ENCODE assay signal across 7 cellular contexts in genomic region chr7:38263236-38263635, GRCh38.
DNase-seq lines count a peak whose midpoint lies in the region; ATAC-seq and TF ChIP-seq lines count a peak whose summit lies in the region.
"Not testable (repeated sequence)": the region's sequence is repeated elsewhere in the genome, so short reads cannot be mapped to it uniquely, and the experiment has no call there.

No MANE protein-coding gene starts in this region.

- POLR2A ChIA-PET in activated CD8-positive, alpha-beta T cell treated with anti-CD3 and anti-CD28 coated beads for 36 hours (lab: Charles Lee): not testable (repeated sequence)
- POLR2A ChIA-PET in activated naive CD8-positive, alpha-beta T cell treated with anti-CD3 and anti-CD28 coated beads, Interleukin-2, amount 10 ng/mL, durations not matched to agents 7 days and 5 days (lab: Charles Lee): interaction anchor here (0.5 kb wide), 1 partner anchor 20 kb away, joined by 3 read pairs; no protein-coding TSS in a partner anchor

- not testable (repeated sequence) for H3K4me3 ChIP-seq in HL-60 (replicated peaks; ENCODE audit: insufficient read depth, low read length)

- not testable (repeated sequence) for H3K27me3 Mint-ChIP-seq in activated CD8-positive, alpha-beta T cell treated with anti-CD3 and anti-CD28 coated beads for 36 hours; activated naive CD8-positive, alpha-beta T cell treated with anti-CD3 and anti-CD28 coated beads, Interleukin-2, amount 10 ng/mL, durations not matched to agents 7 days and 5 days; natural killer cell (ENCODE audit: low read depth in 2 of 2)

- CTCF ChIA-PET in activated CD8-positive, alpha-beta T cell treated with anti-CD3 and anti-CD28 coated beads for 36 hours (lab: Charles Lee): not testable (repeated sequence)

- H3K4me1 Mint-ChIP-seq in activated CD8-positive, alpha-beta T cell treated with anti-CD3 and anti-CD28 coated beads for 36 hours (ENCODE audit: low read depth); activated naive CD8-positive, alpha-beta T cell treated with anti-CD3 and anti-CD28 coated beads, Interleukin-2, amount 10 ng/mL, durations not matched to agents 7 days and 5 days; stimulated activated effector memory CD8-positive, alpha-beta T cell treated with anti-CD3 and anti-CD28 coated beads, Interleukin-12 subunit alpha, Interleukin-12 subunit beta, amount 100 ng/mL, for 72 hours: not testable (repeated sequence)
- H3K4me1 Mint-ChIP-seq in natural killer cell: peaks cover 76 to 83% of the 10 kb centered on the region in 2 donors

- not testable (repeated sequence) for DNase-seq in HL-60 (ENCODE audit: low read depth in 1 of 2, low spot score in 1 of 2); activated CD8-positive, alpha-beta T cell treated with anti-CD3 and anti-CD28 coated beads for 36 hours; activated naive CD8-positive, alpha-beta T cell treated with anti-CD3 and anti-CD28 coated beads, Interleukin-2, amount 10 ng/mL, durations not matched to agents 7 days and 5 days; natural killer cell; stimulated activated effector memory CD8-positive, alpha-beta T cell treated with anti-CD3 and anti-CD28 coated beads, Interleukin-12 subunit alpha, Interleukin-12 subunit beta, amount 100 ng/mL, for 72 hours (ENCODE audit: low spot score in 2 of 2)
- DNase-seq in NCI-H69 (lab: John Stamatoyannopoulos, UW) (peak; percentile 23), foreskin melanocyte (peak; percentile 45)

- peak overlapping the region; percentile 29 for H3K4me3 Mint-ChIP-seq in activated CD8-positive, alpha-beta T cell treated with anti-CD3 and anti-CD28 coated beads for 36 hours
- peak overlapping the region; percentile 16 for H3K4me3 Mint-ChIP-seq in activated naive CD8-positive, alpha-beta T cell treated with anti-CD3 and anti-CD28 coated beads, Interleukin-2, amount 10 ng/mL, durations not matched to agents 7 days and 5 days
- peak overlapping the region; percentile 80 for H3K4me3 Mint-ChIP-seq in natural killer cell
- peak overlapping the region; percentile 61 for H3K4me3 Mint-ChIP-seq in stimulated activated effector memory CD8-positive, alpha-beta T cell treated with anti-CD3 and anti-CD28 coated beads, Interleukin-12 subunit alpha, Interleukin-12 subunit beta, amount 100 ng/mL, for 72 hours

- not testable (repeated sequence) for H3K27me3 ChIP-seq in HL-60 (ENCODE audit: insufficient read depth, poor library complexity, severe bottlenecking)

- TF ChIP-seq CTCF in HL-60 (IDR thresholded peaks at IDR 0.05; ENCODE audit: insufficient read depth, low read length); activated CD8-positive, alpha-beta T cell treated with anti-CD3 and anti-CD28 coated beads for 36 hours (IDR thresholded peaks at IDR 0.05); natural killer cell (IDR thresholded peaks at IDR 0.05): not testable (repeated sequence)

- intact Hi-C loops in activated CD8-positive, alpha-beta T cell treated with anti-CD3 and anti-CD28 coated beads for 36 hours (cut with micrococcal nuclease): not testable (repeated sequence)
- intact Hi-C loops in natural killer cell (cut with micrococcal nuclease): loop anchor here (5.0 kb wide), 1 partner anchor 41 kb away; no protein-coding TSS in a partner anchor

- ATAC-seq in activated CD8-positive, alpha-beta T cell treated with anti-CD3 and anti-CD28 coated beads for 36 hours; activated naive CD8-positive, alpha-beta T cell treated with anti-CD3 and anti-CD28 coated beads, Interleukin-2, amount 10 ng/mL, durations not matched to agents 7 days and 5 days (ENCODE audit: low read depth); natural killer cell; stimulated activated effector memory CD8-positive, alpha-beta T cell treated with anti-CD3 and anti-CD28 coated beads, Interleukin-12 subunit alpha, Interleukin-12 subunit beta, amount 100 ng/mL, for 72 hours: not testable (repeated sequence)

- not testable (repeated sequence) for H3K36me3 Mint-ChIP-seq in activated CD8-positive, alpha-beta T cell treated with anti-CD3 and anti-CD28 coated beads for 36 hours (ENCODE audit: low read depth); activated naive CD8-positive, alpha-beta T cell treated with anti-CD3 and anti-CD28 coated beads, Interleukin-2, amount 10 ng/mL, durations not matched to agents 7 days and 5 days
- H3K36me3 Mint-ChIP-seq in natural killer cell: peaks cover 53% of the 10 kb centered on the region
- H3K36me3 Mint-ChIP-seq in stimulated activated effector memory CD8-positive, alpha-beta T cell treated with anti-CD3 and anti-CD28 coated beads, Interleukin-12 subunit alpha, Interleukin-12 subunit beta, amount 100 ng/mL, for 72 hours: peaks cover 78% of the 10 kb centered on the region

- H3K27ac Mint-ChIP-seq in activated CD8-positive, alpha-beta T cell treated with anti-CD3 and anti-CD28 coated beads for 36 hours; activated naive CD8-positive, alpha-beta T cell treated with anti-CD3 and anti-CD28 coated beads, Interleukin-2, amount 10 ng/mL, durations not matched to agents 7 days and 5 days: not testable (repeated sequence)
- peak overlapping the region; percentile 88 to 100 for H3K27ac Mint-ChIP-seq in natural killer cell
- peak overlapping the region; percentile 70 for H3K27ac Mint-ChIP-seq in stimulated activated effector memory CD8-positive, alpha-beta T cell treated with anti-CD3 and anti-CD28 coated beads, Interleukin-12 subunit alpha, Interleukin-12 subunit beta, amount 100 ng/mL, for 72 hours

- not testable (repeated sequence) for H3K9me3 Mint-ChIP-seq in activated CD8-positive, alpha-beta T cell treated with anti-CD3 and anti-CD28 coated beads for 36 hours; activated naive CD8-positive, alpha-beta T cell treated with anti-CD3 and anti-CD28 coated beads, Interleukin-2, amount 10 ng/mL, durations not matched to agents 7 days and 5 days; natural killer cell; stimulated activated effector memory CD8-positive, alpha-beta T cell treated with anti-CD3 and anti-CD28 coated beads, Interleukin-12 subunit alpha, Interleukin-12 subunit beta, amount 100 ng/mL, for 72 hours

- H3K27ac ChIP-seq in HL-60 (replicated peaks): peak overlapping the region; percentile 7; the same call in 1 of the 2 replicates

Comparison
In these comparisons a context has a peak if more than half of its experiments do, and no peak if none do; other contexts are left out.
1. H3K4me3 Mint-ChIP-seq: peak in every context shown above with its lines; median percentile 80 in natural killer cell; 61 in stimulated activated effector memory CD8-positive, alpha-beta T cell treated with anti-CD3 and anti-CD28 coated beads, Interleukin-12 subunit alpha, Interleukin-12 subunit beta, amount 100 ng/mL, for 72 hours; 29 in activated CD8-positive, alpha-beta T cell treated with anti-CD3 and anti-CD28 coated beads for 36 hours; 16 in activated naive CD8-positive, alpha-beta T cell treated with anti-CD3 and anti-CD28 coated beads, Interleukin-2, amount 10 ng/mL, durations not matched to agents 7 days and 5 days.